1 cellular context compared by ENCODE assay signal in the genomic region with DNA sequence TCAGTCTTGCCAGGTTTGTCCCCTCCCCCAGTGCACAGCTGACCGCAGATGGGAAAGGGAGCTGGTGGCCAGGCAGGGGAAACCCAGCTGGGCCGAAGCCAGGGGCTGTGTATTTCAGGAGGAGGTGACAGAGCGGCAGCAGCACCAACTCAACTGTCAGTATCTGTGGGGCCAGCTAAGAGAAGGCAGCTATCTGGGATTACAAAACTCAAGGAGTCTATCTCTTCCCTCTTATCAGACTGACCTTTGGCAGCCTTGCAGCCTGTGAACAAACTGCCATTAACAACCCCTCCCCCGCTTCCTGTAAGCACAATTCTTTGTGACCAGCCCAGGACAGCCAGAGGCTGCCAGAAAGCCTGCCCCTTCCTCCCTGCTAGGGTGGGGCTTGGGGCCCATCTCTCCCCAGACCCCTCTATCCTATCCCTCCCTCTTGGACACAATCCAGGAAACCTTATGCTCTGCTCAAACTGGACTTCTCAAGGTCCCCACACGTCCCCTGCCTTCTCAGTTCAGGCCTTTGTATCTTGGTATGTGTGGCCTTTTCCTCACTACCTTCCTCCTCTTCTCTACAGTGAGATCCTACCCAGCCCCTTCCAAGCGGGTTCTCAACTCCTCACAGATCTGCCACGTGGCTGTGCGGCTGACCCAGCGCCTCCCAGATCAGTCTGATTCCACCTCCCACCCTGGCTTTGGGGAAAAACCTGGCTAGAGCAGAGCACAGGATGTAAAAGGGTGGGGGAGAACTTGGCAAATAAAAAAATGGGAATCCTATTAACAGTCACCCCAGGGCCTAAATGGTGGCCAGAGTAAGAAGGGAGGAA.
TF ChIP-seq lines count a peak whose summit lies in the region.

No MANE protein-coding gene starts in this region.

TF ChIP-seq in GM12878, 131 proteins besides CTCF, POLR2A, EP300 and RAD21 (continued from another document and continues in another):
- TF ChIP-seq, protein P1, sequence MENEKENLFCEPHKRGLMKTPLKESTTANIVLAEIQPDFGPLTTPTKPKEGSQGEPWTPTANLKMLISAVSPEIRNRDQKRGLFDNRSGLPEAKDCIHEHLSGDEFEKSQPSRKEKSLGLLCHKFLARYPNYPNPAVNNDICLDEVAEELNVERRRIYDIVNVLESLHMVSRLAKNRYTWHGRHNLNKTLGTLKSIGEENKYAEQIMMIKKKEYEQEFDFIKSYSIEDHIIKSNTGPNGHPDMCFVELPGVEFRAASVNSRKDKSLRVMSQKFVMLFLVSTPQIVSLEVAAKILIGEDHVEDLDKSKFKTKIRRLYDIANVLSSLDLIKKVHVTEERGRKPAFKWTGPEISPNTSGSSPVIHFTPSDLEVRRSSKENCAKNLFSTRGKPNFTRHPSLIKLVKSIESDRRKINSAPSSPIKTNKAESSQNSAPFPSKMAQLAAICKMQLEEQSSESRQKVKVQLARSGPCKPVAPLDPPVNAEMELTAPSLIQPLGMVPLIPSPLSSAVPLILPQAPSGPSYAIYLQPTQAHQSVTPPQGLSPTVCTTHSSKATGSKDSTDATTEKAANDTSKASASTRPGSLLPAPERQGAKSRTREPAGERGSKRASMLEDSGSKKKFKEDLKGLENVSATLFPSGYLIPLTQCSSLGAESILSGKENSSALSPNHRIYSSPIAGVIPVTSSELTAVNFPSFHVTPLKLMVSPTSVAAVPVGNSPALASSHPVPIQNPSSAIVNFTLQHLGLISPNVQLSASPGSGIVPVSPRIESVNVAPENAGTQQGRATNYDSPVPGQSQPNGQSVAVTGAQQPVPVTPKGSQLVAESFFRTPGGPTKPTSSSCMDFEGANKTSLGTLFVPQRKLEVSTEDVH (IDR thresholded peaks at IDR 0.05; ENCODE audit: low read depth, partially characterized antibody), result no peak
- TF ChIP-seq, protein P2, sequence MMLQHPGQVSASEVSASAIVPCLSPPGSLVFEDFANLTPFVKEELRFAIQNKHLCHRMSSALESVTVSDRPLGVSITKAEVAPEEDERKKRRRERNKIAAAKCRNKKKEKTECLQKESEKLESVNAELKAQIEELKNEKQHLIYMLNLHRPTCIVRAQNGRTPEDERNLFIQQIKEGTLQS (IDR thresholded peaks at IDR 0.05; ENCODE audit: borderline replicate concordance, extremely low read depth, low read depth, low read length), result no peak
- TF ChIP-seq HDGF (IDR thresholded peaks at IDR 0.05) (0 out of 2 replicates have a peak, but pooled peaks have one; percentile 34), RELA (IDR thresholded peaks at IDR 0.05; ENCODE audit: borderline replicate concordance, partially characterized antibody) (peak; percentile 94), EED (IDR thresholded peaks at IDR 0.05; ENCODE audit: low read depth) (peak; percentile 100), POLR2AphosphoS5 (IDR thresholded peaks at IDR 0.05; ENCODE audit: low read length) (peak; percentile 91), SMAD5 (IDR thresholded peaks at IDR 0.05; ENCODE audit: low read depth) (peak; percentile 42; the same call in 1 of the 2 replicates), PML (IDR thresholded peaks at IDR 0.05; ENCODE audit: low read length) (no peak), BACH1 (IDR thresholded peaks at IDR 0.05; ENCODE audit: borderline replicate concordance) (peak; percentile 56; the same call in 1 of the 2 replicates), BHLHE40 (IDR thresholded peaks at IDR 0.05; ENCODE audit: borderline replicate concordance in 1 of 2, low read depth in 2 of 2, low read length in 1 of 2) (peak; percentile 54 to 62; a peak in 3 of 4 replicates), MYC (IDR thresholded peaks at IDR 0.05; ENCODE audit: insufficient read depth, insufficient read length, insufficient replicate concordance, low read length, severe bottlenecking) (no peak), CHD2 (IDR thresholded peaks at IDR 0.05; ENCODE audit: borderline replicate concordance, low read depth, low read length) (peak; percentile 69), GATAD2B (conservative IDR thresholded peaks at IDR 0.05; ENCODE audit: low read depth) (peak; percentile 91), TCF12 (IDR thresholded peaks at IDR 0.05; ENCODE audit: low read depth, low read length) (peak; percentile 86), CREM (IDR thresholded peaks at IDR 0.05; ENCODE audit: low read depth) (peak; percentile 50; the same call in 1 of the 2 replicates), RBBP5 (conservative IDR thresholded peaks at IDR 0.05) (no peak), MYB (IDR thresholded peaks at IDR 0.05; ENCODE audit: borderline replicate concordance, low read depth, low read length) (peak; percentile 19; the same call in 1 of the 2 replicates), TCF7 (IDR thresholded peaks at IDR 0.05; ENCODE audit: borderline replicate concordance) (no peak), NR2C1 (IDR thresholded peaks at IDR 0.05) (no peak), DPF2 (IDR thresholded peaks at IDR 0.05) (peak; percentile 91), TARDBP (IDR thresholded peaks at IDR 0.05; ENCODE audit: borderline replicate concordance) (peak; percentile 77; the same call in 1 of the 2 replicates), ZBTB4 (CRISPR knock-in tag; IDR thresholded peaks at IDR 0.05) (no peak), POU2F2 (IDR thresholded peaks at IDR 0.05; ENCODE audit: borderline replicate concordance, low read depth, low read length) (peak; percentile 39; the same call in 1 of the 3 replicates), PAX5 (IDR thresholded peaks at IDR 0.05; ENCODE audit: borderline replicate concordance, low read depth, low read length) (peak; percentile 76), HCFC1 (IDR thresholded peaks at IDR 0.05; ENCODE audit: low read length) (no peak), SUZ12 (IDR thresholded peaks at IDR 0.05; ENCODE audit: unreplicated experiment) (no peak), NKRF (conservative IDR thresholded peaks at IDR 0.05) (no peak), SKIL (IDR thresholded peaks at IDR 0.05; ENCODE audit: low read depth, poor library complexity, severe bottlenecking) (peak; percentile 48), SMC3 (IDR thresholded peaks at IDR 0.05; ENCODE audit: borderline replicate concordance, low read length) (0 out of 2 replicates have a peak, but pooled peaks have one; percentile 9), SUPT20H (IDR thresholded peaks at IDR 0.05; ENCODE audit: borderline replicate concordance, control insufficient read depth, low read depth, low read length) (no peak)
- TF ChIP-seq, protein P3, sequence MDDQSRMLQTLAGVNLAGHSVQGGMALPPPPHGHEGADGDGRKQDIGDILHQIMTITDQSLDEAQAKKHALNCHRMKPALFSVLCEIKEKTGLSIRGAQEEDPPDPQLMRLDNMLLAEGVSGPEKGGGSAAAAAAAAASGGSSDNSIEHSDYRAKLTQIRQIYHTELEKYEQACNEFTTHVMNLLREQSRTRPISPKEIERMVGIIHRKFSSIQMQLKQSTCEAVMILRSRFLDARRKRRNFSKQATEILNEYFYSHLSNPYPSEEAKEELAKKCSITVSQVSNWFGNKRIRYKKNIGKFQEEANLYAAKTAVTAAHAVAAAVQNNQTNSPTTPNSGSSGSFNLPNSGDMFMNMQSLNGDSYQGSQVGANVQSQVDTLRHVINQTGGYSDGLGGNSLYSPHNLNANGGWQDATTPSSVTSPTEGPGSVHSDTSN (IDR thresholded peaks at IDR 0.05; ENCODE audit: insufficient replicate concordance, low read depth, low read length), result peak; percentile 21
- TF ChIP-seq, protein P4, sequence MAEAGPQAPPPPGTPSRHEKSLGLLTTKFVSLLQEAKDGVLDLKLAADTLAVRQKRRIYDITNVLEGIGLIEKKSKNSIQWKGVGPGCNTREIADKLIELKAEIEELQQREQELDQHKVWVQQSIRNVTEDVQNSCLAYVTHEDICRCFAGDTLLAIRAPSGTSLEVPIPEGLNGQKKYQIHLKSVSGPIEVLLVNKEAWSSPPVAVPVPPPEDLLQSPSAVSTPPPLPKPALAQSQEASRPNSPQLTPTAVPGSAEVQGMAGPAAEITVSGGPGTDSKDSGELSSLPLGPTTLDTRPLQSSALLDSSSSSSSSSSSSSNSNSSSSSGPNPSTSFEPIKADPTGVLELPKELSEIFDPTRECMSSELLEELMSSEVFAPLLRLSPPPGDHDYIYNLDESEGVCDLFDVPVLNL (IDR thresholded peaks at IDR 0.05; ENCODE audit: low read depth, low read length), result no peak
- TF ChIP-seq, protein P5, sequence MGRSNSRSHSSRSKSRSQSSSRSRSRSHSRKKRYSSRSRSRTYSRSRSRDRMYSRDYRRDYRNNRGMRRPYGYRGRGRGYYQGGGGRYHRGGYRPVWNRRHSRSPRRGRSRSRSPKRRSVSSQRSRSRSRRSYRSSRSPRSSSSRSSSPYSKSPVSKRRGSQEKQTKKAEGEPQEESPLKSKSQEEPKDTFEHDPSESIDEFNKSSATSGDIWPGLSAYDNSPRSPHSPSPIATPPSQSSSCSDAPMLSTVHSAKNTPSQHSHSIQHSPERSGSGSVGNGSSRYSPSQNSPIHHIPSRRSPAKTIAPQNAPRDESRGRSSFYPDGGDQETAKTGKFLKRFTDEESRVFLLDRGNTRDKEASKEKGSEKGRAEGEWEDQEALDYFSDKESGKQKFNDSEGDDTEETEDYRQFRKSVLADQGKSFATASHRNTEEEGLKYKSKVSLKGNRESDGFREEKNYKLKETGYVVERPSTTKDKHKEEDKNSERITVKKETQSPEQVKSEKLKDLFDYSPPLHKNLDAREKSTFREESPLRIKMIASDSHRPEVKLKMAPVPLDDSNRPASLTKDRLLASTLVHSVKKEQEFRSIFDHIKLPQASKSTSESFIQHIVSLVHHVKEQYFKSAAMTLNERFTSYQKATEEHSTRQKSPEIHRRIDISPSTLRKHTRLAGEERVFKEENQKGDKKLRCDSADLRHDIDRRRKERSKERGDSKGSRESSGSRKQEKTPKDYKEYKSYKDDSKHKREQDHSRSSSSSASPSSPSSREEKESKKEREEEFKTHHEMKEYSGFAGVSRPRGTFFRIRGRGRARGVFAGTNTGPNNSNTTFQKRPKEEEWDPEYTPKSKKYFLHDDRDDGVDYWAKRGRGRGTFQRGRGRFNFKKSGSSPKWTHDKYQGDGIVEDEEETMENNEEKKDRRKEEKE (IDR thresholded peaks at IDR 0.05), result no peak
- TF ChIP-seq, protein P6, sequence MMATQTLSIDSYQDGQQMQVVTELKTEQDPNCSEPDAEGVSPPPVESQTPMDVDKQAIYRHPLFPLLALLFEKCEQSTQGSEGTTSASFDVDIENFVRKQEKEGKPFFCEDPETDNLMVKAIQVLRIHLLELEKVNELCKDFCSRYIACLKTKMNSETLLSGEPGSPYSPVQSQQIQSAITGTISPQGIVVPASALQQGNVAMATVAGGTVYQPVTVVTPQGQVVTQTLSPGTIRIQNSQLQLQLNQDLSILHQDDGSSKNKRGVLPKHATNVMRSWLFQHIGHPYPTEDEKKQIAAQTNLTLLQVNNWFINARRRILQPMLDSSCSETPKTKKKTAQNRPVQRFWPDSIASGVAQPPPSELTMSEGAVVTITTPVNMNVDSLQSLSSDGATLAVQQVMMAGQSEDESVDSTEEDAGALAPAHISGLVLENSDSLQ (IDR thresholded peaks at IDR 0.05), result peak; percentile 68
